In genomic region chr20:5931411-5931810, GRCh38 we compare ENCODE assay signal across 19 cellular contexts. TPM values are rescaled to one million over a fixed set of nuclear protein-coding genes. Genes with fewer than 3 reads are reported as not detected.
DNase-seq lines count a peak whose midpoint lies in the region; ATAC-seq lines count a peak whose summit lies in the region.
"Had no signal": no experiment of that assay in that cellular context is flagged by ENCODE, and none has a peak within 500 bp of the region (broad histone marks: within the 10 kb centered on the region; RNA-seq: fewer than 3 reads in every experiment).

No MANE protein-coding gene starts in this region.

- DNase-seq in G401 (ENCODE audit: low spot score): peak; percentile 72
- peak; percentile 61 for DNase-seq in cerebellar cortex (ENCODE audit: low spot score)
- peak; percentile 17 for DNase-seq in islet precursor cell
- DNase-seq: ACHN; BE2C; CD4-positive, alpha-beta memory T cell; CD4-positive, CD25-positive, alpha-beta regulatory T cell; CD8-positive, alpha-beta memory T cell; COR-L47; DMS 273 treated with DMSO at 0.1 percent for 48 hours; DMS153; DMS53; DMS79; DND-41; EL; GF-D8 had no signal

- in situ Hi-C loops in G401 (cut with HindIII; ENCODE audit: low sequenced_read_pairs): no loop called here

- ATAC-seq in HG03571 (IDR thresholded peaks at IDR 0.05; ENCODE audit: unreplicated experiment): no peak
- ATAC-seq in GM21515 (IDR thresholded peaks at IDR 0.05; ENCODE audit: unreplicated experiment): no peak
- ATAC-seq: A549 had no signal

RNA-seq across cellular contexts. Expression of gene TRMT6, which starts 18.9 kb away (rescaled TPM):
- 12.7 and 15.9 TPM in 2 replicates for total RNA-seq in G401 (2014; rRNA removed; shearing (Covaris generic))

RNA-seq across cellular contexts. Expression of gene MCM8, which starts 19.0 kb away (rescaled TPM):
- total RNA-seq in G401 (2014; rRNA removed; shearing (Covaris generic)): 12.2 and 27.0 TPM in 2 replicates

RNA-seq across cellular contexts. Expression of gene CHGB, which starts 20.1 kb away (rescaled TPM):
- total RNA-seq in G401 (2014; rRNA removed; shearing (Covaris generic)): 0.06 and 1.5 TPM in 2 replicates

Comparison
In these comparisons a context has a peak if more than half of its experiments do, and no peak if none do; other contexts are left out.
1. DNase-seq: peak in every context shown above with its lines; median percentile 72 in G401; 61 in cerebellar cortex; 17 in islet precursor cell.